1 cellular context compared by ENCODE assay signal in the genomic region with DNA sequence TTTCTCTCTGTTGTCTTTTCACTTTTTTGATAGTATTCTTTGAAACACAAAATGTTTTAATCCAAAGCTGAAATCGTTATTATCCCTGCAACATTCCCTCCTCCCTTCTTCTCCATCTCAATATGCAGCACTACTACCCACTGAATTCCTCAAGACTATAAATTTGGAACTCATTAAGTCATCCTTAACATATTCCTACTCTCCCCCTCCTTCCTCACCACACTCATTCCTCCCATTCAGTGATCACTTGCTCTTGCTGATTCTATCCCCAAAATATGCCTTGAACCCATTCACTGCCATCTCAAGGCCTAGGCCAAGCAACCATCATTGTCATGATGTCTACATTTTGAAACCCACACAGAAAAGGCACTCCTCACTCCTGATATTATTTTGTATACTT.
TF ChIP-seq lines count a peak whose summit lies in the region.

No MANE protein-coding gene starts in this region.

TF ChIP-seq in HEK293, 187 proteins besides CTCF, POLR2A, EP300 and RAD21 (continued from another document):
- TF ChIP-seq, protein P1, sequence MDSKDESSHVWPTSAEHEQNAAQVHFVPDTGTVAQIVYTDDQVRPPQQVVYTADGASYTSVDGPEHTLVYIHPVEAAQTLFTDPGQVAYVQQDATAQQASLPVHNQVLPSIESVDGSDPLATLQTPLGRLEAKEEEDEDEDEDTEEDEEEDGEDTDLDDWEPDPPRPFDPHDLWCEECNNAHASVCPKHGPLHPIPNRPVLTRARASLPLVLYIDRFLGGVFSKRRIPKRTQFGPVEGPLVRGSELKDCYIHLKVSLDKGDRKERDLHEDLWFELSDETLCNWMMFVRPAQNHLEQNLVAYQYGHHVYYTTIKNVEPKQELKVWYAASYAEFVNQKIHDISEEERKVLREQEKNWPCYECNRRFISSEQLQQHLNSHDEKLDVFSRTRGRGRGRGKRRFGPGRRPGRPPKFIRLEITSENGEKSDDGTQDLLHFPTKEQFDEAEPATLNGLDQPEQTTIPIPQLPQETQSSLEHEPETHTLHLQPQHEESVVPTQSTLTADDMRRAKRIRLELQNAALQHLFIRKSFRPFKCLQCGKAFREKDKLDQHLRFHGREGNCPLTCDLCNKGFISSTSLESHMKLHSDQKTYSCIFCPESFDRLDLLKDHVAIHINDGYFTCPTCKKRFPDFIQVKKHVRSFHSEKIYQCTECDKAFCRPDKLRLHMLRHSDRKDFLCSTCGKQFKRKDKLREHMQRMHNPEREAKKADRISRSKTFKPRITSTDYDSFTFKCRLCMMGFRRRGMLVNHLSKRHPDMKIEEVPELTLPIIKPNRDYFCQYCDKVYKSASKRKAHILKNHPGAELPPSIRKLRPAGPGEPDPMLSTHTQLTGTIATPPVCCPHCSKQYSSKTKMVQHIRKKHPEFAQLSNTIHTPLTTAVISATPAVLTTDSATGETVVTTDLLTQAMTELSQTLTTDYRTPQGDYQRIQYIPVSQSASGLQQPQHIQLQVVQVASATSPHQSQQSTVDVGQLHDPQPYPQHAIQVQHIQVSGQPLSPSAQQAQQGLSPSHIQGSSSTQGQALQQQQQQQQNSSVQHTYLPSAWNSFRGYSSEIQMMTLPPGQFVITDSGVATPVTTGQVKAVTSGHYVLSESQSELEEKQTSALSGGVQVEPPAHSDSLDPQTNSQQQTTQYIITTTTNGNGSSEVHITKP (tag by site-specific recombination; IDR thresholded peaks at IDR 0.05), result 0 out of 2 replicates have a peak, but pooled peaks have one; percentile 27
- TF ChIP-seq ZNF335 (tag by site-specific recombination; conservative IDR thresholded peaks at IDR 0.05), result no peak
- peak; percentile 44; the same call in 1 of the 2 replicates for TF ChIP-seq ZNF398 (tag by site-specific recombination; IDR thresholded peaks at IDR 0.05)
- no peak for TF ChIP-seq ZNF114 (tag by site-specific recombination; IDR thresholded peaks at IDR 0.05)
- TF ChIP-seq ZBTB48 (tag by site-specific recombination; IDR thresholded peaks at IDR 0.05), result no peak
